18 cellular contexts compared by ENCODE assay signal in genomic region chr14:72836085-72836484, GRCh38. TPM values are rescaled to one million over a fixed set of nuclear protein-coding genes. Genes with fewer than 3 reads are reported as not detected.
DNase-seq lines count a peak whose midpoint lies in the region; ATAC-seq, FAIRE-seq and TF ChIP-seq lines count a peak whose summit lies in the region.
"Had no signal": no experiment of that assay in that cellular context is flagged by ENCODE, and none has a peak within 500 bp of the region (broad histone marks: within the 10 kb centered on the region; RNA-seq: fewer than 3 reads in every experiment).

No MANE protein-coding gene starts in this region.

- no peak overlapping the region for H3K23ac ChIP-seq in neuronal stem cell (ENCODE audit: low read depth, low read length, poor library complexity)

- H3K4me1 ChIP-seq in cardiac muscle cell (ENCODE audit: low read depth), result peaks cover 12% of the 10 kb centered on the region
- no peaks in the 10 kb centered on the region for H3K4me1 ChIP-seq in neuronal stem cell (ENCODE audit: control insufficient read depth in 2 of 2, insufficient read depth in 1 of 2, low read depth in 1 of 2, low read length in 2 of 2)

- WGBS in neuronal stem cell (ENCODE audit: extremely low coverage in 2 of 2, insufficient read length in 2 of 2, insufficient replicate concordance in 1 of 2), 2 donors, result no CpG with 5 or more reads among the region's 4 CpGs

- intact Hi-C loops in left ventricle myocardium superior (cut with micrococcal nuclease), result no loop called here

- no peak overlapping the region for H3K14ac ChIP-seq in neuronal stem cell (ENCODE audit: low read length)

- peak; percentile 81 for FAIRE-seq in urothelium cell line (lab: Jason Lieb, UNC)
- FAIRE-seq: A204.1, G401.6, GM12891, H54 had no signal

- H3K27me3 ChIP-seq in cardiac muscle cell, result no peaks in the 10 kb centered on the region
- H3K27me3 ChIP-seq in neuronal stem cell (ENCODE audit: control insufficient read depth in 3 of 3, insufficient read depth in 3 of 3, low read depth in 1 of 3, low read length in 3 of 3), result no peaks in the 10 kb centered on the region

- DNase-seq in cardiac muscle cell (ENCODE audit: low read depth in 1 of 2, low spot score in 1 of 2), result no peak
- DNase-seq in left ventricle myocardium superior, result no peak
- DNase-seq in neuronal stem cell (ENCODE audit: low spot score), result no peak
- no peak for DNase-seq in urothelium cell line (ENCODE audit: low spot score)
- no peak for DNase-seq in kidney glomerular epithelial cell (lab: John Stamatoyannopoulos, UW)
- no peak for DNase-seq in NK-92 treated with Interleukin-12 subunit alpha and Interleukin-12 subunit beta, amount 100 ng/mL, for 24 hours (lab: John Stamatoyannopoulos, UW)
- no peak for DNase-seq in NCI-H774 (lab: John Stamatoyannopoulos, UW)
- DNase-seq: C1 segment of cervical spinal cord; CD4-positive, alpha-beta T cell; DMS153; DMS79 treated with DMSO at 0.1 percent for 48 hours; EL; GM23248 had no signal

- TF ChIP-seq CTCF in cardiac muscle cell (IDR thresholded peaks at IDR 0.05; ENCODE audit: low read depth, low read length), result no peak

- H2BK120ac ChIP-seq in neuronal stem cell (ENCODE audit: low read depth, low read length), result no peak overlapping the region

- no peaks in the 10 kb centered on the region for H3K9me3 ChIP-seq in cardiac muscle cell (ENCODE audit: low read depth)
- H3K9me3 ChIP-seq in neuronal stem cell (replicated peaks in 1 of 2; ENCODE audit: control insufficient read depth in 2 of 2, insufficient read depth in 1 of 2, low read depth in 1 of 2, low read length in 2 of 2), result no peaks in the 10 kb centered on the region

- no peak overlapping the region for H2BK12ac ChIP-seq in neuronal stem cell (ENCODE audit: low read length)

- peak overlapping the region; percentile 59 for H3K18ac ChIP-seq in neuronal stem cell (ENCODE audit: low read length)

- H2AFZ ChIP-seq in neuronal stem cell (ENCODE audit: low read length), result no peak overlapping the region
- H2AFZ ChIP-seq: GM23248 had no signal

- no peak overlapping the region for H2BK5ac ChIP-seq in neuronal stem cell (ENCODE audit: low read length)

- no peak overlapping the region for H4K8ac ChIP-seq in neuronal stem cell (ENCODE audit: low read depth, low read length)

- no peak overlapping the region for H3K9ac ChIP-seq in neuronal stem cell (ENCODE audit: low read depth, low read length, poor library complexity)
- H3K9ac ChIP-seq: GM23248 had no signal

- H3K4me2 ChIP-seq in neuronal stem cell (ENCODE audit: insufficient read depth, low read length, poor library complexity, severe bottlenecking), result no peak overlapping the region

- H3K36me3 ChIP-seq in cardiac muscle cell (no peaks in the 10 kb centered on the region), neuronal stem cell (replicated peaks in 1 of 2; ENCODE audit: control insufficient read depth in 2 of 2, insufficient read depth in 2 of 2, low read length in 2 of 2) (no peaks in the 10 kb centered on the region)

- no peak overlapping the region for H3K4ac ChIP-seq in neuronal stem cell (ENCODE audit: low read length)

- no peaks in the 10 kb centered on the region for H3K79me1 ChIP-seq in neuronal stem cell (ENCODE audit: low read depth, low read length)

- peak; percentile 25 for ATAC-seq in left ventricle myocardium superior
- ATAC-seq: HCT116 had no signal

- H3K27ac ChIP-seq in cardiac muscle cell, result peak overlapping the region; percentile 26
- H3K27ac ChIP-seq in neuronal stem cell (replicated peaks; ENCODE audit: low read length), result no peak overlapping the region
- H3K27ac ChIP-seq: GM23248 had no signal

- H3K4me3 ChIP-seq in cardiac muscle cell (no peak overlapping the region), neuronal stem cell (ENCODE audit: low read length in 2 of 2) (no peak overlapping the region)
- H3K4me3 ChIP-seq: GM23248 had no signal

- no peak overlapping the region for H4K91ac ChIP-seq in neuronal stem cell (ENCODE audit: low read depth, low read length, poor library complexity)

- H2BK15ac ChIP-seq in neuronal stem cell (ENCODE audit: low read length), result no peak overlapping the region

- H2AK5ac ChIP-seq in neuronal stem cell (ENCODE audit: low read depth, low read length), result no peak overlapping the region

RNA-seq across cellular contexts. Expression of gene DPF3, which starts 57.8 kb away (rescaled TPM):
- total RNA-seq in cardiac muscle cell, result 40.8 and 84.8 TPM in 2 replicates
- polyA plus RNA-seq in cardiac muscle cell, result 25.9 and 32.9 TPM in 2 replicates
- 28.7 TPM for total RNA-seq in left ventricle myocardium superior
- 0.07 TPM for polyA plus RNA-seq in neuronal stem cell (2013, experiment 1 of 2)
- 0.07 TPM for polyA plus RNA-seq in neuronal stem cell (2013, experiment 2 of 2)
